In genomic region chr10:22333667-22334282, GRCh38 we compare ENCODE assay signal across 1 cellular context.
TF ChIP-seq lines count a peak whose summit lies in the region.

No MANE protein-coding gene starts in this region.

TF ChIP-seq in neural cell, 6 proteins besides CTCF, POLR2A, EP300 and RAD21 (continued from another document):
- TF ChIP-seq POLR2AphosphoS5 (IDR thresholded peaks at IDR 0.05) (no peak), EZH2 (IDR thresholded peaks at IDR 0.05; ENCODE audit: borderline replicate concordance, insufficient read depth, low read length, poor library complexity, severe bottlenecking) (no peak)
